In genomic region chr1:59759156-59759925, GRCh38 we compare ENCODE assay signal across 8 cellular contexts. TPM values are rescaled to one million over a fixed set of nuclear protein-coding genes. Genes with fewer than 3 reads are reported as not detected.
DNase-seq lines count a peak whose midpoint lies in the region; ATAC-seq and TF ChIP-seq lines count a peak whose summit lies in the region.

No MANE protein-coding gene starts in this region.

- no peaks in the 10 kb centered on the region for H3K9me3 ChIP-seq in CD4-positive, alpha-beta T cell (ENCODE audit: control insufficient read depth, low read length)
- H3K9me3 ChIP-seq in duodenal mucosa (ENCODE audit: control insufficient read depth in 1 of 2, low read length in 2 of 2) (no peaks in the 10 kb centered on the region), lower lobe of right lung (no peaks in the 10 kb centered on the region)

- peak; percentile 88 for ATAC-seq in CD4-positive, alpha-beta T cell (ENCODE audit: poor library complexity)
- ATAC-seq in GM19395 (IDR thresholded peaks at IDR 0.05; ENCODE audit: unreplicated experiment) (peak; percentile 96), HG03521 (IDR thresholded peaks at IDR 0.05; ENCODE audit: unreplicated experiment) (peak; percentile 75), lower lobe of right lung (peak; percentile 93 to 95)

- no peaks in the 10 kb centered on the region for H3K36me3 Mint-ChIP-seq in CD4-positive, alpha-beta T cell (ENCODE audit: low read depth)

- H3K4me1 Mint-ChIP-seq in CD4-positive, alpha-beta T cell (ENCODE audit: low read depth), result peaks cover 4% of the 10 kb centered on the region

- H3K4me3 ChIP-seq in duodenal mucosa (ENCODE audit: low read depth in 1 of 2, low read length in 2 of 2), result peak overlapping the region; percentile 31 to 45
- H3K4me3 ChIP-seq in lower lobe of right lung, result peak overlapping the region; percentile 23

- no peaks in the 10 kb centered on the region for H3K9me3 Mint-ChIP-seq in CD4-positive, alpha-beta T cell

- intact Hi-C loops in CD4-positive, alpha-beta T cell (cut with DNase I, micrococcal nuclease), result loop anchor here (1.0 to 5.0 kb wide), 5 partner anchors 60 to 1244 kb away; no protein-coding TSS in a partner anchor
- intact Hi-C loops in lower lobe of right lung (cut with DNase I), result no loop called here

- TF ChIP-seq CTCF in CD4-positive, alpha-beta T cell (IDR thresholded peaks at IDR 0.05), result peak; percentile 88
- TF ChIP-seq CTCF in lower lobe of right lung (IDR thresholded peaks at IDR 0.05), result peak; percentile 96

- POLR2A ChIA-PET in CD4-positive, alpha-beta T cell (lab: Charles Lee), result interaction anchor here (0.9 to 1.2 kb wide), 3 partner anchors 20 to 1213 kb away, joined by 3 to 5 read pairs (median 3); partner anchors contain the start of genes JUN and OMA1

- H3K9ac ChIP-seq in duodenal mucosa (ENCODE audit: low read depth in 1 of 2, low read length in 2 of 2), result peak overlapping the region in 1 of 2 donors; percentile 20

- no peaks in the 10 kb centered on the region for H3K27me3 Mint-ChIP-seq in CD4-positive, alpha-beta T cell

- CTCF ChIA-PET in CD4-positive, alpha-beta T cell (lab: Charles Lee), result interaction anchor here (0.6 to 2.7 kb wide), 14 partner anchors 8 to 1106 kb away, joined by 3 to 12 read pairs (median 4); partner anchors contain the start of genes JUN and MYSM1

- H3K4me3 Mint-ChIP-seq in CD4-positive, alpha-beta T cell, result no peak overlapping the region

- H3K27me3 ChIP-seq in CD4-positive, alpha-beta T cell (ENCODE audit: control insufficient read depth, insufficient read depth, low read length), result no peaks in the 10 kb centered on the region
- H3K27me3 ChIP-seq in duodenal mucosa (ENCODE audit: control insufficient read depth in 1 of 2, insufficient read depth in 2 of 2, low read length in 2 of 2), result no peaks in the 10 kb centered on the region
- no peaks in the 10 kb centered on the region for H3K27me3 ChIP-seq in lower lobe of right lung (ENCODE audit: low read depth)

- no peaks in the 10 kb centered on the region for H3K36me3 ChIP-seq in duodenal mucosa (ENCODE audit: control insufficient read depth in 1 of 2, insufficient read depth in 2 of 2, low read length in 2 of 2)
- no peaks in the 10 kb centered on the region for H3K36me3 ChIP-seq in lower lobe of right lung

- H3K27ac ChIP-seq in CD4-positive, alpha-beta T cell (ENCODE audit: low read depth, low read length), result no peak overlapping the region
- H3K27ac ChIP-seq in duodenal mucosa (ENCODE audit: low read depth, low read length) (no peak overlapping the region), lower lobe of right lung (peak overlapping the region; percentile 50)

- peak; percentile 42 to 74 (median 60) for DNase-seq in CD4-positive, alpha-beta T cell
- DNase-seq in NCI-H69 (lab: John Stamatoyannopoulos, UW) (peak; percentile 82), lower lobe of right lung (peak; percentile 81)
- DNase-seq in activated CD4-positive, alpha-beta T cell treated with anti-CD3 and anti-CD28 coated beads, Interleukin-2, amount 50 U/mL, for 24 hours (ENCODE audit: low read depth in 1 of 2, low spot score in 1 of 2), result peak; percentile 51 to 58
- DNase-seq in stimulated activated CD4-positive, alpha-beta T cell treated with anti-CD3 and anti-CD28 coated beads, TNF-alpha, amount 100 ng/mL, for 24 hours (ENCODE audit: low read depth in 3 of 3), result peak; percentile 50 to 64 (median 52)

- H3K4me1 ChIP-seq in duodenal mucosa (ENCODE audit: control insufficient read depth in 1 of 2, insufficient read depth in 2 of 2, low read length in 2 of 2), result peaks cover 3 to 5% of the 10 kb centered on the region in 2 donors
- peaks cover 15% of the 10 kb centered on the region for H3K4me1 ChIP-seq in lower lobe of right lung

- H3K27ac Mint-ChIP-seq in CD4-positive, alpha-beta T cell, result no peak overlapping the region

RNA-seq across cellular contexts. Expression of gene HOOK1, which starts 55.4 kb away (rescaled TPM):
- 10 to 100 TPM; 18.1 to 19.4 TPM for total RNA-seq in CD4-positive, alpha-beta T cell
- total RNA-seq in lower lobe of right lung, result 14.7 TPM
